34 cellular contexts compared by ENCODE assay signal in the genomic region with DNA sequence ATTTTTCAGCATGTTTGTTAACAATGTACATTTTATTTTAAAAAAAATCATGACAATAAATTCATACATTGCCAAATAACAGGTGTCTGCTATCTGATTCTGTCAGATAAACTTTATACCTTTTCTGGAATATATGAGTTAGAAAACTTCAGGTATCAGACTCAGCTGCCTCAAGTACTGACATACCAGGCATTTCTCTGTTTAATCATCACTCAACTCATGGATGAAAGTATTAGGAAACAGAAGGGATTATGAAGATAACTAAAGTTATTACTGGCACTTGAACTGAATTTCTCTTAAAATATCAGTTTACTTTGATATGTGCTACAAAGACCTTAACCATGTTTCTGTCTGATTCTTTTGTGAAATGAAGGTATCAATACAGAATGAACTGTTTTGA.
"Had no signal": no experiment of that assay in that cellular context is flagged by ENCODE, and none has a peak within 500 bp of the region (broad histone marks: within the 10 kb centered on the region; RNA-seq: fewer than 3 reads in every experiment).

No MANE protein-coding gene starts in this region.

- H3K36me3 ChIP-seq: ascending aorta, breast epithelium, Peyer's patch had no signal

- DNase-seq: activated B cell treated with CpG ODN at 0.5 μM for 24 hours; activated CD4-positive, alpha-beta memory T cell treated with anti-CD3 and anti-CD28 coated beads for 36 hours; activated CD4-positive, alpha-beta T cell treated with anti-CD3 and anti-CD28 coated beads for 4 hours; activated CD4-positive, alpha-beta T cell treated with anti-CD3 and anti-CD28 coated beads, Interleukin-2, amount 50 U/mL, for 1 hour; activated CD4-positive, CD25-positive, alpha-beta regulatory T cell treated with anti-CD3 and anti-CD28 coated beads, Interleukin-2, amount 50 U/mL, for 72 hours; activated CD8-positive, alpha-beta memory T cell treated with anti-CD3 and anti-CD28 coated beads, Interleukin-2, amount 50 U/mL, for 48 hours; activated effector memory CD4-positive, alpha-beta T cell treated with anti-CD3 and anti-CD28 coated beads, Interleukin-2, amount 50 U/mL, for 16 hours; activated naive CD4-positive, alpha-beta T cell; activated naive CD4-positive, alpha-beta T cell treated with anti-CD3 and anti-CD28 coated beads, Interleukin-2, amount 50 U/mL, for 16 hours; activated naive CD8-positive, alpha-beta T cell treated with anti-CD3 and anti-CD28 coated beads for 36 hours; activated T-cell treated with anti-CD3 and anti-CD28 coated beads, Interleukin-2, amount 50 U/mL, for 48 hours; Karpas-422; KBM-7; NCI-H1417 treated with DMSO at 0.1 percent for 48 hours; NCI-H187 treated with DMSO at 0.1 percent for 48 hours; NCI-H2171 treated with DMSO at 0.1 percent for 48 hours; NCI-H2227 treated with DMSO at 0.1 percent for 48 hours; NCI-H446 treated with DMSO at 0.1 percent for 48 hours; NCI-H524 treated with DMSO at 0.1 percent for 48 hours; NCI-H748 treated with DMSO at 0.1 percent for 48 hours; NK-92 treated with Interleukin-12 subunit alpha and Interleukin-12 subunit beta, amount 100 ng/mL, for 24 hours; Peyer's patch; RPMI8226; SIG-M5; SW 1271; T-helper 1 cell; T-helper 2 cell; T-helper 9 cell had no signal

- H3K4me3 Mint-ChIP-seq: activated B cell treated with CpG ODN at 0.5 μM for 24 hours; activated CD4-positive, alpha-beta memory T cell treated with anti-CD3 and anti-CD28 coated beads for 36 hours; activated naive CD8-positive, alpha-beta T cell treated with anti-CD3 and anti-CD28 coated beads for 36 hours had no signal

- H3K27me3 ChIP-seq: ascending aorta, body of pancreas, breast epithelium, Peyer's patch had no signal

- H3K36me3 Mint-ChIP-seq: activated CD4-positive, alpha-beta memory T cell treated with anti-CD3 and anti-CD28 coated beads for 36 hours; activated naive CD8-positive, alpha-beta T cell treated with anti-CD3 and anti-CD28 coated beads for 36 hours had no signal

- H3K4me1 ChIP-seq: ascending aorta, body of pancreas, breast epithelium, Peyer's patch had no signal

- H3K27ac Mint-ChIP-seq: activated B cell treated with CpG ODN at 0.5 μM for 24 hours; activated CD4-positive, alpha-beta memory T cell treated with anti-CD3 and anti-CD28 coated beads for 36 hours; activated naive CD8-positive, alpha-beta T cell treated with anti-CD3 and anti-CD28 coated beads for 36 hours had no signal

- H3K4me3 ChIP-seq: ascending aorta, body of pancreas, breast epithelium, Peyer's patch had no signal

- H3K4me1 Mint-ChIP-seq: activated B cell treated with CpG ODN at 0.5 μM for 24 hours; activated naive CD8-positive, alpha-beta T cell treated with anti-CD3 and anti-CD28 coated beads for 36 hours had no signal

- H3K27ac ChIP-seq: ascending aorta, body of pancreas, breast epithelium, Peyer's patch, VCaP had no signal

- H3K9me3 ChIP-seq: ascending aorta, body of pancreas, breast epithelium, Peyer's patch had no signal

- ATAC-seq: body of pancreas, PC-3, Right ventricle myocardium inferior had no signal

- H3K27me3 Mint-ChIP-seq: activated B cell treated with CpG ODN at 0.5 μM for 24 hours; activated CD4-positive, alpha-beta memory T cell treated with anti-CD3 and anti-CD28 coated beads for 36 hours; activated naive CD8-positive, alpha-beta T cell treated with anti-CD3 and anti-CD28 coated beads for 36 hours had no signal
